Comparison of ENCODE assay signal across 8 cellular contexts in genomic region chr19:5719961-5720790, GRCh38. TPM values are rescaled to one million over a fixed set of nuclear protein-coding genes. Genes with fewer than 3 reads are reported as not detected.
A peak's percentile ranks its signal among the peaks of the same experiment; 100 is the strongest.
DNase-seq lines count a peak whose midpoint lies in the region; ATAC-seq and TF ChIP-seq lines count a peak whose summit lies in the region.

A gene with protein sequence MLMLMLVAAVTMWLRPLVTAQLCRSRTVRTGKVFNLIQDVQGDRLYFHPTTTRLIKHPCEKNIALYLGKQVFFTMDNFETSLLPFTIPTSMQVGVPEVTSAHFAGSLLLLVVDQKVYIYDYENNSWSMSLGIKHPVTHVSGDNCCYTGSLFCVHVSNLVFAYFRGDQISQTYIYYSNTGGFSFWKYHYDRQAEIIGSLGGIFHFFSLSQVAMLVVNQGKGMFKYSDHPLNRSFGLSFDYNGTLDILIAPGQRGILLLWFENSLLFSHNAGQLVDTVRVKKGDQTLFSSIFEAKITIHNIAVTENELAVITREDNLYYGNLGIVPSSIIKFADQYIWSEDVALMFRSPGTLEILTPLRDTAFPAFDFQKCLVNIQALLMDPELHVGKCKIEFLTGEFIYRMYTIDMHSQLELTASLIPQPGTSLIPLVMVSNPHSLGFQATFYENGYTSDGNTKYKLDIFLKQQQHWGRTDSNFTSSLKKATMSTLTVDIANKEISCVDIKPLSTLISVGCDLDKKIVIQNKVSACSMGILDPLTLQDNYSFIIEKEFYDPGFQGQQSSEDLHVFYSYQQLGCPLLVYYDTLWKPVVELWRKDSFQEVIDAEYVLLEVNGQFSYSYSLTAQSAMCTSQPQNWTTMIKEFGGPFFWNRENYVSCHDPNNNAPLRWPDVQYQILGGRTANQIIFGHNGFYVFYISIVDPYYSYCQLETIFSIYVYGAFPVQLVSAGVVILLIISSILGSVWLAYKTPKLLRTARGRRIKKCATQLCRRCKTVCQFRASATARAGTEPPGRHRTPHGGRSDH (plus strand): TSS chr19:5720637. CDS start chr19:5720738, 101 bp downstream.
Gene LONP1, minus strand, starts transcription at chr19:5720146. Its CDS starts 14 bp downstream, at chr19:5720132.

- H4K91ac ChIP-seq in trophoblast cell (ENCODE audit: low read depth, low read length), result peak within 1 kb of the TSS; percentile 86

- H2BK12ac ChIP-seq in trophoblast cell (ENCODE audit: low read length), result no peak within 1 kb of the TSS

- DNase-seq in NCI-H1417 (lab: John Stamatoyannopoulos, UW) (peak; percentile 96 to 100 (median 100)), SW 1271 (lab: John Stamatoyannopoulos, UW) (peak; percentile 96 to 98), cardiac septum (ENCODE audit: low spot score) (peak; percentile 98), trophoblast cell (peak; percentile 100), type B pancreatic cell (ENCODE audit: extremely low spot score, unreplicated experiment) (peak; percentile 99)

- H3K36me3 Mint-ChIP-seq in type B pancreatic cell, result no peaks in the 10 kb centered on the region

- H2AFZ ChIP-seq in trophoblast cell (ENCODE audit: insufficient read depth, low read length, poor library complexity), result peak within 1 kb of the TSS; percentile 90

- peak within 1 kb of the TSS; percentile 70 for H2BK120ac ChIP-seq in trophoblast cell (ENCODE audit: insufficient read depth, low read length, poor library complexity)

- peaks cover 5% of the 10 kb centered on the region in 2 experiments for H3K36me3 ChIP-seq in trophoblast cell (ENCODE audit: control insufficient read depth in 1 of 2, insufficient read depth in 2 of 2, low read length in 2 of 2)

- peak within 1 kb of the TSS; percentile 85 for H4K12ac ChIP-seq in trophoblast cell (ENCODE audit: low read depth, low read length)

- H3K18ac ChIP-seq in trophoblast cell (ENCODE audit: low read length), result peak within 1 kb of the TSS; percentile 58

- peaks cover 0 to 7% of the 10 kb centered on the region in 2 experiments for H3K4me1 ChIP-seq in trophoblast cell (ENCODE audit: control insufficient read depth in 1 of 2, insufficient read depth in 2 of 2, low read length in 2 of 2)

- peaks cover 9% of the 10 kb centered on the region for H3K79me1 ChIP-seq in trophoblast cell (ENCODE audit: low read length)

- H3K27me3 ChIP-seq in trophoblast cell (ENCODE audit: insufficient read depth, low read length), result no peaks in the 10 kb centered on the region

- intact Hi-C loops in cardiac septum (cut with DNase I), result loop anchor here (1.0 to 5.0 kb wide), 2 partner anchors 30 to 72 kb away; partner anchors contain the start of genes DUS3L and RPL36

- peaks cover 20% of the 10 kb centered on the region for H3K79me2 ChIP-seq in trophoblast cell (ENCODE audit: control insufficient read depth, insufficient read depth, low read length, poor library complexity)

- H3K4me3 ChIP-seq in trophoblast cell (ENCODE audit: low read depth, low read length), result peak within 1 kb of the TSS; percentile 97

- H3K9me3 ChIP-seq in trophoblast cell (ENCODE audit: insufficient read depth, low read depth, low read length), result no peaks in the 10 kb centered on the region

- H2BK5ac ChIP-seq in trophoblast cell (ENCODE audit: low read depth, low read length, poor library complexity), result peak within 1 kb of the TSS; percentile 71

- H2AK5ac ChIP-seq in trophoblast cell (ENCODE audit: low read length), result peak within 1 kb of the TSS; percentile 66

- no peaks in the 10 kb centered on the region for H3K9me3 Mint-ChIP-seq in type B pancreatic cell

- peak within 1 kb of the TSS; percentile 87 for H3K4ac ChIP-seq in trophoblast cell (ENCODE audit: low read depth, low read length)

- H3K4me1 Mint-ChIP-seq in type B pancreatic cell (ENCODE audit: unreplicated experiment), result peaks cover 10% of the 10 kb centered on the region

- peak within 1 kb of the TSS; percentile 98 for H3K9ac ChIP-seq in trophoblast cell (ENCODE audit: low read length)

- peak; percentile 85 for ATAC-seq in HG02763 (IDR thresholded peaks at IDR 0.05; ENCODE audit: unreplicated experiment)

- peak within 1 kb of the TSS; percentile 98 for H3K27ac Mint-ChIP-seq in type B pancreatic cell

- H3K27ac ChIP-seq in adipose tissue (ENCODE audit: low read depth, low read length) (peak within 1 kb of the TSS; percentile 91), trophoblast cell (ENCODE audit: low read depth, low read length) (peak within 1 kb of the TSS; percentile 94)

- H4K8ac ChIP-seq in trophoblast cell (ENCODE audit: low read depth, low read length), result peak within 1 kb of the TSS; percentile 95

- H3K4me3 Mint-ChIP-seq in type B pancreatic cell, result peak within 1 kb of the TSS; percentile 95

- TF ChIP-seq CTCF in GM12874 (IDR thresholded peaks at IDR 0.05; ENCODE audit: insufficient read depth, low read depth, low read length) (peak; percentile 99), type B pancreatic cell (conservative IDR thresholded peaks at IDR 0.05) (peak; percentile 88)

- H3K27me3 Mint-ChIP-seq in type B pancreatic cell, result peaks cover 3% of the 10 kb centered on the region

- peak within 1 kb of the TSS; percentile 79 for H3K14ac ChIP-seq in trophoblast cell (ENCODE audit: low read length)

- no peak within 1 kb of the TSS for H3K23ac ChIP-seq in trophoblast cell (ENCODE audit: low read length)

- H3K4me2 ChIP-seq in trophoblast cell (ENCODE audit: low read length), result peak within 1 kb of the TSS; percentile 93

- 0% methylated on average over 89 to 90 of the region's 90 CpGs for WGBS in adipose tissue, 3 donors
- WGBS in trophoblast cell (ENCODE audit: extremely low coverage, insufficient coverage, insufficient read length), result no CpG with 5 or more reads among the region's 90 CpGs

RNA-seq across cellular contexts. Expression of the first gene that starts in this region (rescaled TPM):
- polyA plus RNA-seq in adipose tissue, result not detected
- total RNA-seq in cardiac septum (not detected), type B pancreatic cell (ENCODE audit: low replicate concordance) (0.41 TPM in 1 of 2 replicates, not detected in the other)
- polyA plus RNA-seq in trophoblast cell (2013), result 0.11 and 0.19 TPM in 2 replicates

RNA-seq across cellular contexts. Expression of gene LONP1, which starts in this region (rescaled TPM):
- 10 to 100 TPM; 40.7 to 67.1 (median 45.2) TPM for polyA plus RNA-seq in adipose tissue
- 70.8 TPM for total RNA-seq in cardiac septum
- polyA plus RNA-seq in trophoblast cell (2013), result 37.6 and 38.8 TPM in 2 replicates
- total RNA-seq in type B pancreatic cell (ENCODE audit: low replicate concordance), result 68.0 and 74.0 TPM in 2 replicates

Comparison
In these comparisons a context has a peak if more than half of its experiments do, and no peak if none do; other contexts are left out.
1. Peak in every context shown above with its lines: DNase-seq, ATAC-seq, H3K4me3 ChIP-seq and H3K27ac ChIP-seq.